10 cellular contexts compared by ENCODE assay signal in genomic region chr18:54558609-54559585, GRCh38. TPM values are rescaled to one million over a fixed set of nuclear protein-coding genes. Genes with fewer than 3 reads are reported as not detected.
DNase-seq lines count a peak whose midpoint lies in the region; ATAC-seq and TF ChIP-seq lines count a peak whose summit lies in the region.
"Had no signal": no experiment of that assay in that cellular context is flagged by ENCODE, and none has a peak within 500 bp of the region (broad histone marks: within the 10 kb centered on the region; RNA-seq: fewer than 3 reads in every experiment).

No MANE protein-coding gene starts in this region.

- H3K9ac ChIP-seq in OCI-LY1 (ENCODE audit: low read length), result no peak overlapping the region

- ATAC-seq in GM23338, result no peak
- ATAC-seq in activated naive CD8-positive, alpha-beta T cell treated with anti-CD3 and anti-CD28 coated beads, Interleukin-2, amount 50 U/mL, for 24 hours, result no peak

- H3K4me3 ChIP-seq in GM23338 (no peak overlapping the region), OCI-LY1 (ENCODE audit: low read depth, low read length, poor library complexity, severe bottlenecking) (no peak overlapping the region), fibroblast of pulmonary artery (replicated peaks; ENCODE audit: low read depth, low read length) (no peak overlapping the region)

- H3K9me3 ChIP-seq in OCI-LY1 (ENCODE audit: low read length), result no peaks in the 10 kb centered on the region

- peaks cover 5% of the 10 kb centered on the region for H3K4me1 ChIP-seq in GM23338 (ENCODE audit: insufficient read depth)
- no peaks in the 10 kb centered on the region for H3K4me1 ChIP-seq in OCI-LY1 (ENCODE audit: insufficient read depth, low read length, severe bottlenecking)

- no peak overlapping the region for H3K4me3 Mint-ChIP-seq in GM23338
- H3K4me3 Mint-ChIP-seq in type B pancreatic cell, result no peak overlapping the region
- no peak overlapping the region for H3K4me3 Mint-ChIP-seq in activated naive CD8-positive, alpha-beta T cell treated with anti-CD3 and anti-CD28 coated beads, Interleukin-2, amount 50 U/mL, for 24 hours

- H3K27ac ChIP-seq in GM23338 (ENCODE audit: low read depth), result no peak overlapping the region
- H3K27ac ChIP-seq in OCI-LY1 (ENCODE audit: low read depth, low read length, poor library complexity, severe bottlenecking), result no peak overlapping the region

- TF ChIP-seq CTCF in GM23338 (conservative IDR thresholded peaks at IDR 0.05; ENCODE audit: low read depth in 2 of 2), result peak; percentile 63 to 78
- peak; percentile 73 for TF ChIP-seq CTCF in OCI-LY1 (IDR thresholded peaks at IDR 0.05; ENCODE audit: low read length)
- peak; percentile 75 for TF ChIP-seq CTCF in fibroblast of pulmonary artery (IDR thresholded peaks at IDR 0.05; ENCODE audit: low read length, missing control alignments)
- TF ChIP-seq CTCF in type B pancreatic cell (conservative IDR thresholded peaks at IDR 0.05), result peak; percentile 79

- H3K36me3 ChIP-seq in GM23338 (ENCODE audit: insufficient read depth) (no peaks in the 10 kb centered on the region), OCI-LY1 (ENCODE audit: insufficient read depth, low read length) (no peaks in the 10 kb centered on the region)

- in situ Hi-C loops in G401 (cut with HindIII; ENCODE audit: low sequenced_read_pairs), result no loop called here

- H3K36me3 Mint-ChIP-seq in GM23338 (ENCODE audit: low read depth) (peaks cover 21% of the 10 kb centered on the region; the same call in 2 of the 3 replicates), type B pancreatic cell (no peaks in the 10 kb centered on the region)
- no peaks in the 10 kb centered on the region for H3K36me3 Mint-ChIP-seq in activated naive CD8-positive, alpha-beta T cell treated with anti-CD3 and anti-CD28 coated beads, Interleukin-2, amount 50 U/mL, for 24 hours (ENCODE audit: low read depth)

- H3F3A ChIP-seq in GM23338 (replicated peaks; ENCODE audit: low read depth), result no peaks in the 10 kb centered on the region
- H3F3A ChIP-seq in OCI-LY1 (ENCODE audit: insufficient read depth, low read length), result no peaks in the 10 kb centered on the region

- H3K27ac Mint-ChIP-seq in GM23338, result no peak overlapping the region
- H3K27ac Mint-ChIP-seq in type B pancreatic cell, result no peak overlapping the region
- H3K27ac Mint-ChIP-seq in activated naive CD8-positive, alpha-beta T cell treated with anti-CD3 and anti-CD28 coated beads, Interleukin-2, amount 50 U/mL, for 24 hours, result no peak overlapping the region

- H4K20me1 ChIP-seq in GM23338 (replicated peaks; ENCODE audit: insufficient read depth) (no peaks in the 10 kb centered on the region), OCI-LY1 (ENCODE audit: insufficient read depth, low read length) (no peaks in the 10 kb centered on the region)

- H2AFZ ChIP-seq in GM23338 (no peak overlapping the region), OCI-LY1 (ENCODE audit: low read length) (no peak overlapping the region)

- H3K9me3 Mint-ChIP-seq in GM23338 (peaks cover 21% of the 10 kb centered on the region; the same call in 2 of the 3 replicates), type B pancreatic cell (no peaks in the 10 kb centered on the region)
- no peaks in the 10 kb centered on the region for H3K9me3 Mint-ChIP-seq in activated naive CD8-positive, alpha-beta T cell treated with anti-CD3 and anti-CD28 coated beads, Interleukin-2, amount 50 U/mL, for 24 hours

- H3K9me2 ChIP-seq in GM23338 (ENCODE audit: insufficient read depth) (no peaks in the 10 kb centered on the region), OCI-LY1 (ENCODE audit: low read depth, low read length) (no peaks in the 10 kb centered on the region)

- H3K4me2 ChIP-seq in GM23338, result no peak overlapping the region
- no peak overlapping the region for H3K4me2 ChIP-seq in OCI-LY1 (ENCODE audit: low read length)

- H3K4me1 Mint-ChIP-seq in GM23338 (peaks cover 11% of the 10 kb centered on the region), type B pancreatic cell (ENCODE audit: unreplicated experiment) (no peaks in the 10 kb centered on the region)
- H3K4me1 Mint-ChIP-seq in activated naive CD8-positive, alpha-beta T cell treated with anti-CD3 and anti-CD28 coated beads, Interleukin-2, amount 50 U/mL, for 24 hours, result no peaks in the 10 kb centered on the region

- H3K27me3 ChIP-seq in GM23338 (ENCODE audit: insufficient read depth), result no peaks in the 10 kb centered on the region
- H3K27me3 ChIP-seq in OCI-LY1 (ENCODE audit: insufficient read depth, low read length), result no peaks in the 10 kb centered on the region

- peak; percentile 30 for DNase-seq in G401 (ENCODE audit: low spot score)
- peak; percentile 60 for DNase-seq in GM23338 (ENCODE audit: low spot score)
- DNase-seq in fibroblast of pulmonary artery (ENCODE audit: low read depth), result peak; percentile 32
- no peak for DNase-seq in type B pancreatic cell (ENCODE audit: extremely low spot score, unreplicated experiment)
- no peak for DNase-seq in stimulated activated CD4-positive, alpha-beta T cell treated with anti-CD3 and anti-CD28 coated beads, Interleukin-4, amount 100 ng/mL, for 24 hours
- no peak for DNase-seq in NK-92 (lab: John Stamatoyannopoulos, UW; ENCODE audit: unreplicated experiment)
- no peak for DNase-seq in activated naive CD8-positive, alpha-beta T cell treated with anti-CD3 and anti-CD28 coated beads, Interleukin-2, amount 50 U/mL, for 24 hours

- no peaks in the 10 kb centered on the region for H3K79me2 ChIP-seq in GM23338 (replicated peaks; ENCODE audit: insufficient read depth)
- H3K79me2 ChIP-seq in OCI-LY1 (ENCODE audit: insufficient read depth, low read length), result no peaks in the 10 kb centered on the region

- H3K27me3 Mint-ChIP-seq in GM23338 (ENCODE audit: insufficient read depth, low read depth, poor library complexity), result no peaks in the 10 kb centered on the region
- H3K27me3 Mint-ChIP-seq in type B pancreatic cell, result peaks cover 3% of the 10 kb centered on the region
- peaks cover 2% of the 10 kb centered on the region for H3K27me3 Mint-ChIP-seq in activated naive CD8-positive, alpha-beta T cell treated with anti-CD3 and anti-CD28 coated beads, Interleukin-2, amount 50 U/mL, for 24 hours

TF ChIP-seq in GM23338, 12 proteins besides CTCF, POLR2A, EP300 and RAD21:
- TF ChIP-seq REST (IDR thresholded peaks at IDR 0.05; ENCODE audit: unreplicated experiment) (no peak), NANOG (IDR thresholded peaks at IDR 0.05; ENCODE audit: borderline replicate concordance) (no peak), ZNF114 (CRISPR knock-in tag; IDR thresholded peaks at IDR 0.05) (no peak)
TF ChIP-seq in GM23338: peak in this region for 0.

RNA-seq across cellular contexts. Expression of gene DYNAP, which starts 32.1 kb away (rescaled TPM):
- total RNA-seq in G401 (2014; rRNA removed; shearing (Covaris generic)), result not detected in 2 replicates
- total RNA-seq in GM23338 (2014; rRNA removed; shearing (Covaris generic)), result 0.28 and 1.0 TPM in 2 replicates
- polyA plus RNA-seq in GM23338 (2016; fragmentation: Nextera tagmentation; extraction: Ambion mirVana), result 0.13 TPM in 1 of 2 replicates, not detected in the other
- not detected in 2 replicates for total RNA-seq in type B pancreatic cell (ENCODE audit: low replicate concordance)
- total RNA-seq: pulmonary artery endothelial cell; T-helper 2 cell treated with Interferon-gamma antibody and Interleukin-4, amounts not matched to agents 100 ng/mL and 5 ng/mL, for 36 hours had no signal

Comparison
In these comparisons a context has a peak if more than half of its experiments do, and no peak if none do; other contexts are left out.
1. DNase-seq: peak in G401 (single experiment), GM23338 (single experiment) and fibroblast of pulmonary artery (single experiment); none in type B pancreatic cell (single experiment), stimulated activated CD4-positive, alpha-beta T cell treated with anti-CD3 and anti-CD28 coated beads, Interleukin-4, amount 100 ng/mL, for 24 hours (single experiment), NK-92 (single experiment) and activated naive CD8-positive, alpha-beta T cell treated with anti-CD3 and anti-CD28 coated beads, Interleukin-2, amount 50 U/mL, for 24 hours (single experiment).
2. Peak in every context shown above with its lines, with median percentiles within 50 percentile points of each other: CTCF ChIP-seq.